Comparison of ENCODE assay signal across 2 cellular contexts in genomic region chr12:19415563-19415962, GRCh38.
TF ChIP-seq lines count a peak whose summit lies in the region.

No MANE protein-coding gene starts in this region.

TF ChIP-seq in H1, 55 proteins besides CTCF, POLR2A, EP300 and RAD21 (continued from another document):
- TF ChIP-seq FOSL1 (IDR thresholded peaks at IDR 0.05; ENCODE audit: insufficient read depth, low read depth, low read length) (no peak), SUZ12 (IDR thresholded peaks at IDR 0.05; ENCODE audit: low read length) (no peak), E2F6 (IDR thresholded peaks at IDR 0.05) (no peak), BCL11A (IDR thresholded peaks at IDR 0.05; ENCODE audit: low read depth in 2 of 2, low read length in 2 of 2) (no peak), KDM5A (IDR thresholded peaks at IDR 0.05; ENCODE audit: low read length) (no peak)

TF ChIP-seq in SK-N-SH, 30 proteins besides CTCF, POLR2A, EP300 and RAD21 (continued from another document):
- TF ChIP-seq ZBTB33 (IDR thresholded peaks at IDR 0.05; ENCODE audit: borderline replicate concordance, low read depth) (no peak), USF2 (IDR thresholded peaks at IDR 0.05; ENCODE audit: borderline replicate concordance, low read depth, low read length) (no peak), NRF1 (IDR thresholded peaks at IDR 0.05; ENCODE audit: low read depth, low read length) (no peak), MEF2A (IDR thresholded peaks at IDR 0.05; ENCODE audit: borderline replicate concordance, low read depth) (no peak), CHD2 (IDR thresholded peaks at IDR 0.05; ENCODE audit: low read length, partially characterized antibody) (no peak), PBX3 (IDR thresholded peaks at IDR 0.05) (no peak), RCOR1 (IDR thresholded peaks at IDR 0.05; ENCODE audit: low read length) (no peak), IRF3 (IDR thresholded peaks at IDR 0.05; ENCODE audit: low read depth, low read length) (no peak), NFIC (IDR thresholded peaks at IDR 0.05; ENCODE audit: borderline replicate concordance) (no peak), FOXJ3 (CRISPR knock-in tag; IDR thresholded peaks at IDR 0.05) (no peak), SMC3 (IDR thresholded peaks at IDR 0.05; ENCODE audit: low read depth, low read length) (no peak), JUND (IDR thresholded peaks at IDR 0.05) (no peak), TEAD4 (IDR thresholded peaks at IDR 0.05; ENCODE audit: borderline replicate concordance, insufficient read depth) (no peak), EZH2phosphoT487 (IDR thresholded peaks at IDR 0.05; ENCODE audit: borderline replicate concordance, low read depth) (no peak), GABPA (IDR thresholded peaks at IDR 0.05; ENCODE audit: low read depth) (no peak), ELF1 (IDR thresholded peaks at IDR 0.05) (no peak), USF1 (IDR thresholded peaks at IDR 0.05; ENCODE audit: borderline replicate concordance, low read depth) (no peak), REST (IDR thresholded peaks at IDR 0.05; ENCODE audit: low read depth, low read length) (no peak), TCF12 (IDR thresholded peaks at IDR 0.05) (no peak)
